Comparison of ENCODE assay signal across 8 cellular contexts in genomic region chr4:38131371-38132139, GRCh38.
DNase-seq lines count a peak whose midpoint lies in the region; ATAC-seq, FAIRE-seq and TF ChIP-seq lines count a peak whose summit lies in the region.

No MANE protein-coding gene starts in this region.

- POLR2A ChIA-PET in RWPE1 (lab: Yijun Ruan, JAX; ENCODE audit: low non-redundant PET): no interaction called here

- FAIRE-seq in H54 (lab: Jason Lieb, UNC): no peak

- CTCF ChIA-PET in RWPE1 (lab: Yijun Ruan, JAX): interaction anchor here (0.7 kb wide), 2 partner anchors 1000 to 1081 kb away, joined by 3 to 6 read pairs; no protein-coding TSS in a partner anchor

- H3K27ac Mint-ChIP-seq in activated naive CD8-positive, alpha-beta T cell treated with anti-CD3 and anti-CD28 coated beads for 36 hours: peak overlapping the region; percentile 89

- no peak for TF ChIP-seq CTCF in RWPE1 (conservative IDR thresholded peaks at IDR 0.05; ENCODE audit: low read depth)

- peaks cover 44% of the 10 kb centered on the region for H3K36me3 Mint-ChIP-seq in activated naive CD8-positive, alpha-beta T cell treated with anti-CD3 and anti-CD28 coated beads for 36 hours

- peak; percentile 32 for ATAC-seq in GM21529 (IDR thresholded peaks at IDR 0.05; ENCODE audit: unreplicated experiment)

- DNase-seq in RWPE1 (ENCODE audit: low spot score) (no peak), islet precursor cell (peak; percentile 95), GM19240 (ENCODE audit: insufficient read length, low spot score) (no peak), H54 (ENCODE audit: insufficient read length, low spot score) (no peak), pons (ENCODE audit: low spot score) (no peak)
- peak; percentile 79 for DNase-seq in activated naive CD8-positive, alpha-beta T cell treated with anti-CD3 and anti-CD28 coated beads for 36 hours
- DNase-seq in stimulated activated CD4-positive, alpha-beta T cell treated with anti-CD3 and anti-CD28 coated beads, TNF-alpha, amount 100 ng/mL, for 48 hours (ENCODE audit: low read depth in 3 of 3): peak; percentile 57 to 70 (median 63)

- peaks cover 6% of the 10 kb centered on the region for H3K9me3 Mint-ChIP-seq in activated naive CD8-positive, alpha-beta T cell treated with anti-CD3 and anti-CD28 coated beads for 36 hours

- no peaks in the 10 kb centered on the region for H3K27me3 Mint-ChIP-seq in activated naive CD8-positive, alpha-beta T cell treated with anti-CD3 and anti-CD28 coated beads for 36 hours

- TF ChIP-seq POLR2A in H54 (IDR thresholded peaks at IDR 0.05; ENCODE audit: low read depth, low read length): no peak

- H3K4me1 Mint-ChIP-seq in activated naive CD8-positive, alpha-beta T cell treated with anti-CD3 and anti-CD28 coated beads for 36 hours: peaks cover 63% of the 10 kb centered on the region

- H3K4me3 Mint-ChIP-seq in activated naive CD8-positive, alpha-beta T cell treated with anti-CD3 and anti-CD28 coated beads for 36 hours: peak overlapping the region; percentile 65

- H3K27ac ChIP-seq in RWPE1: peak overlapping the region; percentile 68

Comparison
In these comparisons a context has a peak if more than half of its experiments do, and no peak if none do; other contexts are left out.
1. DNase-seq: peak in activated naive CD8-positive, alpha-beta T cell treated with anti-CD3 and anti-CD28 coated beads for 36 hours (single experiment), islet precursor cell (single experiment) and stimulated activated CD4-positive, alpha-beta T cell treated with anti-CD3 and anti-CD28 coated beads, TNF-alpha, amount 100 ng/mL, for 48 hours (3 of 3); none in RWPE1 (single experiment), GM19240 (single experiment), H54 (single experiment) and pons (single experiment).